ENCODE assay signal across 1 cellular context in genomic region chr4:53378171-53378482, GRCh38.
TF ChIP-seq lines count a peak whose summit lies in the region.

No MANE protein-coding gene starts in this region.

TF ChIP-seq in IMR-90, 13 proteins besides CTCF, POLR2A, EP300 and RAD21 (continued from another document):
- TF ChIP-seq ELK1 (IDR thresholded peaks at IDR 0.05; ENCODE audit: borderline replicate concordance, low read depth, low read length) (no peak), MAFK (IDR thresholded peaks at IDR 0.05; ENCODE audit: low read depth, low read length) (no peak)
